ENCODE assay signal across 19 cellular contexts in genomic region chr11:134155456-134155855, GRCh38.
"Had no signal": no experiment of that assay in that cellular context is flagged by ENCODE, and none has a peak within 500 bp of the region (broad histone marks: within the 10 kb centered on the region; RNA-seq: fewer than 3 reads in every experiment).

No MANE protein-coding gene starts in this region.

- H3K27me3 ChIP-seq: foreskin keratinocyte, hepatocyte, right atrium auricular region, sigmoid colon, stomach, transverse colon had no signal

- H3K27ac ChIP-seq: foreskin keratinocyte, hepatocyte, right atrium auricular region, sigmoid colon, skin epidermis, stomach, thoracic aorta, transverse colon had no signal

- H2AFZ ChIP-seq: hepatocyte had no signal

- H3K27ac Mint-ChIP-seq: naive B cell had no signal

- H3K9me3 Mint-ChIP-seq: effector memory CD8-positive, alpha-beta T cell; naive B cell; nephron had no signal

- ATAC-seq: effector memory CD8-positive, alpha-beta T cell; foreskin keratinocyte; left colon had no signal

- H3K4me3 Mint-ChIP-seq: effector memory CD8-positive, alpha-beta T cell; naive B cell; nephron had no signal

- DNase-seq: effector memory CD8-positive, alpha-beta T cell; foreskin keratinocyte; head of caudate nucleus; left colon; left ventricle myocardium superior; mesendoderm; naive B cell; posterior cingulate gyrus; sigmoid colon; stimulated activated CD4-positive, alpha-beta T cell treated with anti-CD3 and anti-CD28 coated beads, Interleukin-2, amount 100 ng/mL, for 24 hours; stimulated activated naive CD4-positive, alpha-beta T cell; stomach; transverse colon had no signal

- H3K4me1 Mint-ChIP-seq: nephron had no signal

- H3K27me3 Mint-ChIP-seq: effector memory CD8-positive, alpha-beta T cell; naive B cell had no signal

- H3K4me1 ChIP-seq: foreskin keratinocyte, right atrium auricular region, sigmoid colon, transverse colon had no signal

- H3K79me2 ChIP-seq: hepatocyte had no signal

- H3K4me2 ChIP-seq: hepatocyte had no signal

- H3K9me3 ChIP-seq: right atrium auricular region, sigmoid colon, stomach, thoracic aorta, transverse colon had no signal

- H3K4me3 ChIP-seq: hepatocyte, lung, right atrium auricular region, sigmoid colon, skin epidermis, stomach, thoracic aorta, transverse colon had no signal
